Comparison of ENCODE assay signal across 11 cellular contexts in genomic region chr7:1103009-1103788, GRCh38. TPM values are rescaled to one million over a fixed set of nuclear protein-coding genes. Genes with fewer than 3 reads are reported as not detected.
DNase-seq lines count a peak whose midpoint lies in the region; ATAC-seq and TF ChIP-seq lines count a peak whose summit lies in the region.
"Had no signal": no experiment of that assay in that cellular context is flagged by ENCODE, and none has a peak within 500 bp of the region (broad histone marks: within the 10 kb centered on the region; RNA-seq: fewer than 3 reads in every experiment).

No MANE protein-coding gene starts in this region.

- intact Hi-C loops in CD8-positive, alpha-beta T cell (cut with DNase I, micrococcal nuclease), result no loop called here

- POLR2A ChIA-PET in CD8-positive, alpha-beta T cell (lab: Charles Lee), result interaction anchor here (0.6 kb wide), 1 partner anchor 63 kb away, joined by 3 read pairs; no protein-coding TSS in a partner anchor

- H3K27ac ChIP-seq in CD8-positive, alpha-beta T cell (ENCODE audit: low read depth, low read length), result no peak overlapping the region
- no peak overlapping the region for H3K27ac ChIP-seq in endodermal cell (ENCODE audit: low read depth, low read length)

- no peaks in the 10 kb centered on the region for H3K9me3 ChIP-seq in CD8-positive, alpha-beta T cell (ENCODE audit: low read length)
- H3K9me3 ChIP-seq in endodermal cell (ENCODE audit: control insufficient read depth, low read length), result no peaks in the 10 kb centered on the region

- no peaks in the 10 kb centered on the region for H3K36me3 ChIP-seq in CD8-positive, alpha-beta T cell (ENCODE audit: insufficient read depth, low read length)
- H3K36me3 ChIP-seq in endodermal cell (ENCODE audit: control insufficient read depth, insufficient read depth, low read length), result peaks cover 12% of the 10 kb centered on the region

- DNase-seq in CD8-positive, alpha-beta T cell, result no peak
- DNase-seq in endodermal cell (no peak), NCI-H2107 (lab: John Stamatoyannopoulos, UW) (no peak), SW 1271 (lab: John Stamatoyannopoulos, UW) (no peak), NCI-H2029 treated with DMSO at 0.1 percent for 48 hours (lab: John Stamatoyannopoulos, UW) (no peak)
- DNase-seq: activated gamma-delta T cell treated with Interleukin-2 at 50 U/mL for 16 hours, H7 had no signal

- no peaks in the 10 kb centered on the region for H3K9me3 Mint-ChIP-seq in CD8-positive, alpha-beta T cell
- no peaks in the 10 kb centered on the region for H3K9me3 Mint-ChIP-seq in endodermal cell

- ATAC-seq in CD8-positive, alpha-beta T cell, result no peak
- ATAC-seq in GM18868 (IDR thresholded peaks at IDR 0.05; ENCODE audit: unreplicated experiment) (peak; percentile 53), HG03342 (IDR thresholded peaks at IDR 0.05; ENCODE audit: unreplicated experiment) (peak; percentile 33), GM21737 (IDR thresholded peaks at IDR 0.05; ENCODE audit: unreplicated experiment) (no peak)

- 93 to 97% methylated on average over 26 to 34 of the region's 34 CpGs for WGBS in endodermal cell (ENCODE audit: insufficient coverage in 1 of 2, insufficient read length in 1 of 2), 2 experiments

- H3K4me1 ChIP-seq in CD8-positive, alpha-beta T cell (ENCODE audit: insufficient read depth, low read length), result peaks cover 5% of the 10 kb centered on the region
- no peaks in the 10 kb centered on the region for H3K4me1 ChIP-seq in endodermal cell (ENCODE audit: control insufficient read depth, insufficient read depth, low read length)

- no peak overlapping the region for H3K4me3 ChIP-seq in CD8-positive, alpha-beta T cell (ENCODE audit: low read depth, low read length)
- no peak overlapping the region for H3K4me3 ChIP-seq in endodermal cell (ENCODE audit: low read length)
- H3K4me3 ChIP-seq: lung had no signal

- no peak overlapping the region for H3K27ac Mint-ChIP-seq in CD8-positive, alpha-beta T cell
- peak overlapping the region; percentile 39 for H3K27ac Mint-ChIP-seq in endodermal cell

- H3K27me3 ChIP-seq in CD8-positive, alpha-beta T cell (ENCODE audit: insufficient read depth, low read length), result no peaks in the 10 kb centered on the region
- H3K27me3 ChIP-seq in endodermal cell (ENCODE audit: control insufficient read depth, insufficient read depth, low read length, poor library complexity, severe bottlenecking), result no peaks in the 10 kb centered on the region

- peak overlapping the region; percentile 73 for H3K4me3 Mint-ChIP-seq in CD8-positive, alpha-beta T cell
- no peak overlapping the region for H3K4me3 Mint-ChIP-seq in endodermal cell

- TF ChIP-seq CTCF in CD8-positive, alpha-beta T cell (IDR thresholded peaks at IDR 0.05), result no peak
- TF ChIP-seq CTCF in endodermal cell (conservative IDR thresholded peaks at IDR 0.05), result no peak

- H3K27me3 Mint-ChIP-seq in CD8-positive, alpha-beta T cell (ENCODE audit: low read depth), result no peaks in the 10 kb centered on the region
- H3K27me3 Mint-ChIP-seq in endodermal cell (ENCODE audit: insufficient read depth), result no peaks in the 10 kb centered on the region

- H3K9ac ChIP-seq in endodermal cell (ENCODE audit: extremely low read depth, low read length, poor library complexity, severe bottlenecking), result no peak overlapping the region

- H3K4me1 Mint-ChIP-seq in CD8-positive, alpha-beta T cell (ENCODE audit: low read depth), result peaks cover 16% of the 10 kb centered on the region
- H3K4me1 Mint-ChIP-seq in endodermal cell, result no peaks in the 10 kb centered on the region

- H3K36me3 Mint-ChIP-seq in CD8-positive, alpha-beta T cell, result peaks cover 4% of the 10 kb centered on the region
- H3K36me3 Mint-ChIP-seq in endodermal cell (ENCODE audit: low read depth), result peaks cover 6% of the 10 kb centered on the region

- CTCF ChIA-PET in CD8-positive, alpha-beta T cell (lab: Charles Lee), result interaction anchor here (1.0 to 3.4 kb wide), 3 partner anchors 10 to 110 kb away, joined by 3 to 14 read pairs (median 4); no protein-coding TSS in a partner anchor

RNA-seq across cellular contexts. Expression of gene GPER1, which starts 15.3 kb away (rescaled TPM):
- under 1 TPM in 1 of 2 experiments, not detected in 1; 0.11 TPM for total RNA-seq in CD8-positive, alpha-beta T cell
- under 1 TPM; 0.35 to 0.51 TPM for total RNA-seq in endodermal cell
- polyA plus RNA-seq in endodermal cell (2013, experiment 1 of 2), result 1.1 TPM
- 0.91 TPM for polyA plus RNA-seq in endodermal cell (2013, experiment 2 of 2)

RNA-seq across cellular contexts. Expression of gene ZFAND2A, which starts 56.8 kb away (rescaled TPM):
- total RNA-seq in CD8-positive, alpha-beta T cell, result 100 to 1,000 TPM; 100 to 105 TPM
- 10 to 100 TPM; 14.9 to 17.1 TPM for total RNA-seq in endodermal cell
- 24.1 TPM for polyA plus RNA-seq in endodermal cell (2013, experiment 1 of 2)
- 25.0 TPM for polyA plus RNA-seq in endodermal cell (2013, experiment 2 of 2)

RNA-seq across cellular contexts. Expression of gene GPR146, which starts 58.9 kb away (rescaled TPM):
- total RNA-seq in CD8-positive, alpha-beta T cell, result 1 to 10 TPM; 4.4 to 5.0 TPM
- under 1 TPM; 0.66 to 0.75 TPM for total RNA-seq in endodermal cell
- 1.1 TPM for polyA plus RNA-seq in endodermal cell (2013, experiment 1 of 2)
- 1.7 TPM for polyA plus RNA-seq in endodermal cell (2013, experiment 2 of 2)

Comparison
In these comparisons a context has a peak if more than half of its experiments do, and no peak if none do; other contexts are left out.
1. ATAC-seq: peak in GM18868 (single experiment) and HG03342 (single experiment); none in CD8-positive, alpha-beta T cell (single experiment) and GM21737 (single experiment).
2. RNA of gene ZFAND2A, which starts 56.8 kb away (total RNA-seq): 100 to 105 TPM in CD8-positive, alpha-beta T cell; 14.9 to 17.1 TPM in endodermal cell; every median in the first group is over 4 times any median in the second.